ENCODE assay signal across 1 cellular context in genomic region chr1:31702836-31703404, GRCh38.
TF ChIP-seq lines count a peak whose summit lies in the region.

No MANE protein-coding gene starts in this region.

TF ChIP-seq in IMR-90, 13 proteins besides CTCF, POLR2A, EP300 and RAD21:
- TF ChIP-seq CEBPB (IDR thresholded peaks at IDR 0.05; ENCODE audit: low read depth, low read length): no peak
- TF ChIP-seq NFE2L2 (IDR thresholded peaks at IDR 0.05; ENCODE audit: low read depth, low read length): no peak
- TF ChIP-seq FOS (IDR thresholded peaks at IDR 0.05; ENCODE audit: low read depth, low read length): no peak
- no peak for TF ChIP-seq MXI1 (IDR thresholded peaks at IDR 0.05; ENCODE audit: borderline replicate concordance, low read depth, low read length)
- no peak for TF ChIP-seq RCOR1 (IDR thresholded peaks at IDR 0.05; ENCODE audit: insufficient replicate concordance, low read length)
- TF ChIP-seq ELK1 (IDR thresholded peaks at IDR 0.05; ENCODE audit: borderline replicate concordance, low read depth, low read length): no peak
- TF ChIP-seq RFX5 (IDR thresholded peaks at IDR 0.05; ENCODE audit: low read depth, low read length): no peak
- no peak for TF ChIP-seq SMC3 (IDR thresholded peaks at IDR 0.05; ENCODE audit: low read depth, low read length)
- TF ChIP-seq, protein P1, sequence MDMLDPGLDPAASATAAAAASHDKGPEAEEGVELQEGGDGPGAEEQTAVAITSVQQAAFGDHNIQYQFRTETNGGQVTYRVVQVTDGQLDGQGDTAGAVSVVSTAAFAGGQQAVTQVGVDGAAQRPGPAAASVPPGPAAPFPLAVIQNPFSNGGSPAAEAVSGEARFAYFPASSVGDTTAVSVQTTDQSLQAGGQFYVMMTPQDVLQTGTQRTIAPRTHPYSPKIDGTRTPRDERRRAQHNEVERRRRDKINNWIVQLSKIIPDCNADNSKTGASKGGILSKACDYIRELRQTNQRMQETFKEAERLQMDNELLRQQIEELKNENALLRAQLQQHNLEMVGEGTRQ (IDR thresholded peaks at IDR 0.05; ENCODE audit: low read depth, low read length): peak; percentile 7; the same call in 1 of the 2 replicates
- no peak for TF ChIP-seq MAFK (IDR thresholded peaks at IDR 0.05; ENCODE audit: low read depth, low read length)
- TF ChIP-seq CHD1 (IDR thresholded peaks at IDR 0.05; ENCODE audit: low read depth, low read length): no peak
- TF ChIP-seq MAZ (IDR thresholded peaks at IDR 0.05; ENCODE audit: borderline replicate concordance, low read depth, low read length): no peak
- peak; percentile 66 for TF ChIP-seq BHLHE40 (IDR thresholded peaks at IDR 0.05; ENCODE audit: low read depth, low read length)
